ENCODE assay signal across 9 cellular contexts in genomic region chr2:236164201-236164982, GRCh38. TPM values are rescaled to one million over a fixed set of nuclear protein-coding genes. Genes with fewer than 3 reads are reported as not detected.
DNase-seq lines count a peak whose midpoint lies in the region; FAIRE-seq and TF ChIP-seq lines count a peak whose summit lies in the region.
"Had no signal": no experiment of that assay in that cellular context is flagged by ENCODE, and none has a peak within 500 bp of the region (broad histone marks: within the 10 kb centered on the region; RNA-seq: fewer than 3 reads in every experiment).

No MANE protein-coding gene starts in this region.

- H3K79me2 ChIP-seq in PC-9 (ENCODE audit: low read depth): no peaks in the 10 kb centered on the region
- no peaks in the 10 kb centered on the region for H3K79me2 ChIP-seq in OCI-LY7 (ENCODE audit: insufficient read depth, low read depth, low read length)

- no peak overlapping the region for H3K9ac ChIP-seq in colonic mucosa (ENCODE audit: low read depth in 2 of 2, low read length in 2 of 2)

- CTCF ChIA-PET in PC-9 (lab: Charles Lee): no interaction called here
- CTCF ChIA-PET in OCI-LY7 (lab: Charles Lee; ENCODE audit: unreplicated experiment): no interaction called here

- H3K36me3 ChIP-seq in cardiac muscle cell (no peaks in the 10 kb centered on the region), colonic mucosa (no peaks in the 10 kb centered on the region), mesodermal cell (ENCODE audit: control insufficient read depth, insufficient read depth, low read length) (no peaks in the 10 kb centered on the region), urinary bladder (ENCODE audit: insufficient read depth) (no peaks in the 10 kb centered on the region), PC-9 (ENCODE audit: low read depth) (no peaks in the 10 kb centered on the region), OCI-LY7 (ENCODE audit: insufficient read depth, low read length) (no peaks in the 10 kb centered on the region)

- no TSS peak for BruUV-seq in PC-9 (replicated peaks; lab: Mats Ljungman, UMichigan)
- no TSS peak for BruUV-seq in OCI-LY7 (replicated peaks; lab: Mats Ljungman, UMichigan)

- H3K27me3 ChIP-seq in cardiac muscle cell: peaks cover 100% of the 10 kb centered on the region
- peaks cover 94% of the 10 kb centered on the region for H3K27me3 ChIP-seq in colonic mucosa
- H3K27me3 ChIP-seq in PC-9 (ENCODE audit: insufficient read depth, low read depth): no peaks in the 10 kb centered on the region

- peaks cover 4% of the 10 kb centered on the region; the same call in 1 of the 2 replicates for H3F3A ChIP-seq in PC-9 (ENCODE audit: insufficient read depth, low read depth)

- no peak for TF ChIP-seq CTCF in cardiac muscle cell (IDR thresholded peaks at IDR 0.05; ENCODE audit: low read depth, low read length)
- no peak for TF ChIP-seq CTCF in colonic mucosa (IDR thresholded peaks at IDR 0.05)
- TF ChIP-seq CTCF in PC-9 (conservative IDR thresholded peaks at IDR 0.05): no peak
- no peak for TF ChIP-seq CTCF in OCI-LY7 (conservative IDR thresholded peaks at IDR 0.05; ENCODE audit: low read length)

- H3K27ac ChIP-seq in cardiac muscle cell (no peak overlapping the region), colonic mucosa (no peak overlapping the region), mesodermal cell (ENCODE audit: low read depth, low read length, severe bottlenecking) (no peak overlapping the region), urinary bladder (ENCODE audit: low read depth) (no peak overlapping the region), PC-9 (no peak overlapping the region), OCI-LY7 (ENCODE audit: low read depth, low read length, poor library complexity, severe bottlenecking) (no peak overlapping the region)
- H3K27ac ChIP-seq: dorsolateral prefrontal cortex had no signal

- TF ChIP-seq POLR2A in GM12891 (IDR thresholded peaks at IDR 0.05; ENCODE audit: low read depth, low read length): no peak

- H3K9me3 ChIP-seq in cardiac muscle cell (ENCODE audit: low read depth): no peaks in the 10 kb centered on the region
- no peaks in the 10 kb centered on the region for H3K9me3 ChIP-seq in colonic mucosa
- H3K9me3 ChIP-seq in mesodermal cell (ENCODE audit: control insufficient read depth, low read length): no peaks in the 10 kb centered on the region
- H3K9me3 ChIP-seq in PC-9 (ENCODE audit: insufficient read depth, low read depth): no peaks in the 10 kb centered on the region
- no peaks in the 10 kb centered on the region for H3K9me3 ChIP-seq in OCI-LY7 (ENCODE audit: low read length)

- H3K4me1 ChIP-seq in cardiac muscle cell (ENCODE audit: low read depth) (peaks cover 12% of the 10 kb centered on the region), colonic mucosa (peaks cover 28% of the 10 kb centered on the region), mesodermal cell (ENCODE audit: control insufficient read depth, insufficient read depth, low read length, poor library complexity, severe bottlenecking) (peaks cover 21% of the 10 kb centered on the region), urinary bladder (ENCODE audit: insufficient read depth) (peaks cover 3% of the 10 kb centered on the region), PC-9 (replicated peaks; ENCODE audit: insufficient read depth) (no peaks in the 10 kb centered on the region), OCI-LY7 (ENCODE audit: insufficient read depth, low read length, poor library complexity, severe bottlenecking) (no peaks in the 10 kb centered on the region)

- H4K20me1 ChIP-seq in PC-9 (ENCODE audit: insufficient read depth) (no peaks in the 10 kb centered on the region; the same call in 1 of the 2 replicates), OCI-LY7 (ENCODE audit: insufficient read depth, low read length) (no peaks in the 10 kb centered on the region)

- intact Hi-C loops in cardiac septum (cut with DNase I) (no loop called here), colonic mucosa (cut with DNase I) (no loop called here), PC-9 (cut with micrococcal nuclease; ENCODE audit: unreplicated experiment) (no loop called here), OCI-LY7 (cut with micrococcal nuclease; ENCODE audit: unreplicated experiment) (no loop called here)

- POLR2A ChIA-PET in PC-9 (lab: Charles Lee; ENCODE audit: unreplicated experiment): no interaction called here
- POLR2A ChIA-PET in OCI-LY7 (lab: Charles Lee): no interaction called here

- FAIRE-seq in GM12891 (lab: Jason Lieb, UNC): no peak

- WGBS in mesodermal cell (ENCODE audit: insufficient coverage in 2 of 2), 2 experiments: 29 to 38% methylated on average over 33 to 61 of the region's 70 CpGs
- 2% methylated on average over 70 of the region's 70 CpGs for whole genome bisulfite sequencing in urinary bladder

- H3K4me3 ChIP-seq in cardiac muscle cell: peak overlapping the region; percentile 40
- H3K4me3 ChIP-seq in colonic mucosa: peak overlapping the region; percentile 14
- peak overlapping the region; percentile 39 for H3K4me3 ChIP-seq in mesodermal cell (ENCODE audit: extremely low read depth, insufficient read depth, low read length, poor library complexity, severe bottlenecking)
- peak overlapping the region; percentile 33 for H3K4me3 ChIP-seq in urinary bladder (ENCODE audit: low read depth, low read length)
- H3K4me3 ChIP-seq in PC-9: no peak overlapping the region
- no peak overlapping the region for H3K4me3 ChIP-seq in OCI-LY7 (ENCODE audit: low read depth, low read length, poor library complexity, severe bottlenecking)

- H3K9me2 ChIP-seq in PC-9 (ENCODE audit: insufficient read depth): no peaks in the 10 kb centered on the region
- H3K9me2 ChIP-seq in OCI-LY7 (ENCODE audit: insufficient read depth, low read length): no peaks in the 10 kb centered on the region

- H3K4me2 ChIP-seq in PC-9 (no peak overlapping the region), OCI-LY7 (ENCODE audit: low read length) (no peak overlapping the region)

- DNase-seq in cardiac muscle cell (ENCODE audit: low read depth in 1 of 2, low spot score in 1 of 2): peak in 1 of 2 donors; percentile 65
- DNase-seq in cardiac septum (ENCODE audit: low spot score): no peak
- no peak for DNase-seq in colonic mucosa
- DNase-seq in PC-9: no peak
- no peak for DNase-seq in OCI-LY7 (ENCODE audit: low spot score)
- DNase-seq in GM12891 (ENCODE audit: insufficient read length, low spot score): no peak

- H2AFZ ChIP-seq in PC-9 (no peak overlapping the region), OCI-LY7 (ENCODE audit: low read length) (no peak overlapping the region)

TF ChIP-seq in GM12891, 5 proteins besides CTCF, POLR2A, EP300 and RAD21:
- TF ChIP-seq POLR2AphosphoS5 (IDR thresholded peaks at IDR 0.05; ENCODE audit: low read depth, low read length): no peak
- no peak for TF ChIP-seq SPI1 (IDR thresholded peaks at IDR 0.05; ENCODE audit: low read depth, low read length)

RNA-seq across cellular contexts. Expression of gene GBX2, which starts 3.8 kb away (rescaled TPM):
- total RNA-seq in cardiac muscle cell (0.89 TPM in 1 of 2 replicates, not detected in the other), cardiac septum (not detected), colonic mucosa (not detected), urinary bladder (not detected), PC-9 (2021) (not detected in 2 replicates), OCI-LY7 (2022) (not detected in 2 replicates)
- polyA plus RNA-seq in cardiac muscle cell (0.19 and 0.31 TPM in 2 replicates), urinary bladder (not detected)
- polyA plus RNA-seq in mesodermal cell (2013, experiment 1 of 2): 4.8 TPM
- 2.6 TPM for polyA plus RNA-seq in mesodermal cell (2013, experiment 2 of 2)
- not detected in 2 replicates for total RNA-seq in OCI-LY7 (2014; rRNA removed; shearing (Covaris generic))
- polyA plus RNA-seq in GM12891 (2012; ENCODE audit: low read depth, missing spikeins): not detected

Comparison
In these comparisons a context has a peak if more than half of its experiments do, and no peak if none do; other contexts are left out.
1. H3K4me3 ChIP-seq: peak in cardiac muscle cell (single experiment), colonic mucosa (single experiment), mesodermal cell (single experiment) and urinary bladder (single experiment); none in PC-9 (single experiment) and OCI-LY7 (single experiment).